Comparison of ENCODE assay signal across 16 cellular contexts in the genomic region with DNA sequence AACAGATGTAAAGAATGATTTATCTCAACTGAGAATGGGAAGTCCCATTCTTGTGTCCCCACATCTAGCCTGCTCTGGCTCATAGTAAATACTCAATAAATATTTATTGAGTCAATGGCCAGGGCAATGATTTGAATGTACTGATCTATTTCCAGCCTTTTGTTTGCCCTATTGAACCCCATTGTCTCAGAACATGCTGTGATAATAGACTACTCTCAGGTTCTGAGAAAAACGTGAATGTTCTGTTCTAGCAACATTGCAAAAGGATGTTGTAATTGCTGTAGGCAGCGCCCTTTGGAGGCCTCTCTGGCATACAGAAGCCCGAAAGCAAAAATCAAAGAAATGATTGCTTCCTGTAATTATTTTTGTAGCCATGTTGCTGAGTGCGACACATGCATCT.
"Had no signal": no experiment of that assay in that cellular context is flagged by ENCODE, and none has a peak within 500 bp of the region (broad histone marks: within the 10 kb centered on the region; RNA-seq: fewer than 3 reads in every experiment).

No MANE protein-coding gene starts in this region.

- H3K36me3 ChIP-seq: brain microvascular endothelial cell, heart left ventricle, left lung, suprapubic skin, upper lobe of left lung had no signal

- H3K4me1 ChIP-seq: heart left ventricle, left lung, suprapubic skin, upper lobe of left lung had no signal

- H3K27ac ChIP-seq: brain microvascular endothelial cell, heart left ventricle, left lung, suprapubic skin, upper lobe of left lung had no signal

- ATAC-seq: activated naive CD4-positive, alpha-beta T cell treated with anti-CD3 and anti-CD28 coated beads, Interleukin-2, amount 50 U/mL, for 72 hours; activated T-cell treated with anti-CD3 and anti-CD28 coated beads, Interleukin-2, amount 50 U/mL, for 4 hours; heart left ventricle had no signal

- H3K9me3 ChIP-seq: heart left ventricle, left lung, suprapubic skin, upper lobe of left lung had no signal

- DNase-seq: activated CD4-positive, alpha-beta T cell treated with anti-CD3 and anti-CD28 coated beads for 1 hour; activated CD4-positive, alpha-beta T cell treated with anti-CD3 and anti-CD28 coated beads, Interleukin-2, amount 50 U/mL, for 48 hours; activated effector memory CD4-positive, alpha-beta T cell treated with anti-CD3 and anti-CD28 coated beads, Interleukin-2, amount 50 U/mL, for 16 hours; activated T-cell treated with anti-CD3 and anti-CD28 coated beads, Interleukin-2, amount 50 U/mL, for 4 hours; amniotic stem cell; brain microvascular endothelial cell; cerebellar nuclear complex; foreskin melanocyte; heart left ventricle; islet precursor cell; left lung; stimulated activated CD4-positive, alpha-beta T cell treated with anti-CD3 and anti-CD28 coated beads, Interleukin-2, amount 100 ng/mL, for 48 hours; stimulated activated naive CD4-positive, alpha-beta T cell treated with Interleukin-2 at 50 U/mL for 16 hours; upper lobe of left lung had no signal

- H3K27me3 ChIP-seq: brain microvascular endothelial cell, left lung, suprapubic skin, upper lobe of left lung had no signal

- H3K4me3 ChIP-seq: heart left ventricle, left lung, suprapubic skin, upper lobe of left lung had no signal
